Comparison of ENCODE assay signal across 9 cellular contexts in genomic region chr2:108169982-108170625, GRCh38.
A peak's percentile ranks its signal among the peaks of the same experiment; 100 is the strongest.
DNase-seq lines count a peak whose midpoint lies in the region; ATAC-seq and TF ChIP-seq lines count a peak whose summit lies in the region.
"Had no signal": no experiment of that assay in that cellular context is flagged by ENCODE, and none has a peak within 500 bp of the region (broad histone marks: within the 10 kb centered on the region; RNA-seq: fewer than 3 reads in every experiment).

No MANE protein-coding gene starts in this region.

- H3K9me3 ChIP-seq in DOHH2 (ENCODE audit: control insufficient read depth, insufficient read depth, low read length) (no peaks in the 10 kb centered on the region), sigmoid colon (no peaks in the 10 kb centered on the region)

- ATAC-seq in HG03045 (IDR thresholded peaks at IDR 0.05; ENCODE audit: unreplicated experiment): no peak

- no peak overlapping the region for H3K4me3 ChIP-seq in DOHH2 (ENCODE audit: low read length)
- no peak overlapping the region for H3K4me3 ChIP-seq in astrocyte of the spinal cord (ENCODE audit: low read depth, low read length)
- H3K4me3 ChIP-seq in sigmoid colon: no peak overlapping the region

- no peaks in the 10 kb centered on the region for H3K4me1 Mint-ChIP-seq in activated T-helper 2 cell treated with anti-CD3 and anti-CD28 coated beads, Interferon-gamma antibody, Interleukin-2, Interleukin-4, amounts not matched to agents 10 μg/mL and 5 μg/mL and 100 μg/mL, durations not matched to agents 14 hours and 24 hours and 36 hours (ENCODE audit: low read depth)
- H3K4me1 Mint-ChIP-seq: activated naive CD8-positive, alpha-beta T cell treated with anti-CD3 and anti-CD28 coated beads, Interleukin-2, amount 10 ng/mL, durations not matched to agents 7 days and 5 days had no signal

- no peak for TF ChIP-seq POLR2A in sigmoid colon (IDR thresholded peaks at IDR 0.05)

- no peaks in the 10 kb centered on the region for H3K36me3 Mint-ChIP-seq in activated T-helper 2 cell treated with anti-CD3 and anti-CD28 coated beads, Interferon-gamma antibody, Interleukin-2, Interleukin-4, amounts not matched to agents 10 μg/mL and 5 μg/mL and 100 μg/mL, durations not matched to agents 14 hours and 24 hours and 36 hours (ENCODE audit: low read depth)
- H3K36me3 Mint-ChIP-seq: activated naive CD8-positive, alpha-beta T cell treated with anti-CD3 and anti-CD28 coated beads, Interleukin-2, amount 10 ng/mL, durations not matched to agents 7 days and 5 days had no signal

- no peaks in the 10 kb centered on the region for H3K4me1 ChIP-seq in DOHH2 (ENCODE audit: control insufficient read depth, low read length)
- H3K4me1 ChIP-seq in sigmoid colon: no peaks in the 10 kb centered on the region

- H3F3A ChIP-seq in DOHH2 (ENCODE audit: control insufficient read depth, insufficient read depth): no peaks in the 10 kb centered on the region

- no peaks in the 10 kb centered on the region for H3K79me2 ChIP-seq in DOHH2 (ENCODE audit: control insufficient read depth, low read length)

- WGBS in sigmoid colon, 2 donors: 36 to 45% methylated on average over 3 of the region's 3 CpGs

- no peaks in the 10 kb centered on the region for H3K27me3 ChIP-seq in DOHH2 (ENCODE audit: control insufficient read depth, low read length)
- H3K27me3 ChIP-seq in sigmoid colon: no peaks in the 10 kb centered on the region

- DNase-seq in astrocyte of the spinal cord (ENCODE audit: low read depth, low spot score): peak; percentile 36
- DNase-seq in myocyte (ENCODE audit: low read depth): peak; percentile 38
- no peak for DNase-seq in activated T-helper 2 cell treated with anti-CD3 and anti-CD28 coated beads, Interferon-gamma antibody, Interleukin-2, Interleukin-4, amounts not matched to agents 10 μg/mL and 5 μg/mL and 100 μg/mL, durations not matched to agents 14 hours and 24 hours and 36 hours (ENCODE audit: low spot score)
- DNase-seq in GDM1 (lab: John Stamatoyannopoulos, UW): no peak
- DNase-seq in sigmoid colon: no peak
- DNase-seq: activated naive CD8-positive, alpha-beta T cell treated with anti-CD3 and anti-CD28 coated beads, Interleukin-2, amount 10 ng/mL, durations not matched to agents 7 days and 5 days had no signal

- intact Hi-C loops in activated T-helper 2 cell treated with anti-CD3 and anti-CD28 coated beads, Interferon-gamma antibody, Interleukin-2, Interleukin-4, amounts not matched to agents 10 μg/mL and 5 μg/mL and 100 μg/mL, durations not matched to agents 14 hours and 24 hours and 36 hours (cut with micrococcal nuclease): no loop called here
- intact Hi-C loops in sigmoid colon (cut with DNase I): no loop called here

- in situ Hi-C loops in astrocyte of the spinal cord (cut with HindIII; ENCODE audit: low sequenced_read_pairs): no loop called here

- H3K4me3 Mint-ChIP-seq in activated T-helper 2 cell treated with anti-CD3 and anti-CD28 coated beads, Interferon-gamma antibody, Interleukin-2, Interleukin-4, amounts not matched to agents 10 μg/mL and 5 μg/mL and 100 μg/mL, durations not matched to agents 14 hours and 24 hours and 36 hours (ENCODE audit: low read depth): no peak overlapping the region
- H3K4me3 Mint-ChIP-seq: activated naive CD8-positive, alpha-beta T cell treated with anti-CD3 and anti-CD28 coated beads, Interleukin-2, amount 10 ng/mL, durations not matched to agents 7 days and 5 days had no signal

- H3K27ac ChIP-seq in DOHH2 (ENCODE audit: low read depth, low read length): no peak overlapping the region
- no peak overlapping the region for H3K27ac ChIP-seq in sigmoid colon

- no peaks in the 10 kb centered on the region for H4K20me1 ChIP-seq in DOHH2 (ENCODE audit: control insufficient read depth, insufficient read depth, low read depth, low read length)

- no peak overlapping the region for H3K4me2 ChIP-seq in DOHH2 (ENCODE audit: low read length)

- TF ChIP-seq CTCF in DOHH2 (IDR thresholded peaks at IDR 0.05; ENCODE audit: low read depth, low read length, poor library complexity, severe bottlenecking): peak; percentile 62
- TF ChIP-seq CTCF in LNCAP (IDR thresholded peaks at IDR 0.05): peak; percentile 52
- peak; percentile 44 for TF ChIP-seq CTCF in astrocyte of the spinal cord (IDR thresholded peaks at IDR 0.05; ENCODE audit: low read depth, low read length)
- TF ChIP-seq CTCF in sigmoid colon (IDR thresholded peaks at IDR 0.05): peak in 1 of 4 experiments; percentile 31

- H3K36me3 ChIP-seq in DOHH2 (ENCODE audit: control insufficient read depth, low read length) (no peaks in the 10 kb centered on the region), sigmoid colon (no peaks in the 10 kb centered on the region)

- H3K27me3 Mint-ChIP-seq in activated T-helper 2 cell treated with anti-CD3 and anti-CD28 coated beads, Interferon-gamma antibody, Interleukin-2, Interleukin-4, amounts not matched to agents 10 μg/mL and 5 μg/mL and 100 μg/mL, durations not matched to agents 14 hours and 24 hours and 36 hours (ENCODE audit: low read depth): no peaks in the 10 kb centered on the region
- H3K27me3 Mint-ChIP-seq: activated naive CD8-positive, alpha-beta T cell treated with anti-CD3 and anti-CD28 coated beads, Interleukin-2, amount 10 ng/mL, durations not matched to agents 7 days and 5 days had no signal

- no peaks in the 10 kb centered on the region for H3K9me2 ChIP-seq in DOHH2 (replicated peaks; ENCODE audit: control insufficient read depth, low read length)

- no peak for TF ChIP-seq EP300 in sigmoid colon (IDR thresholded peaks at IDR 0.05)

- H3K9me3 Mint-ChIP-seq in activated T-helper 2 cell treated with anti-CD3 and anti-CD28 coated beads, Interferon-gamma antibody, Interleukin-2, Interleukin-4, amounts not matched to agents 10 μg/mL and 5 μg/mL and 100 μg/mL, durations not matched to agents 14 hours and 24 hours and 36 hours: no peaks in the 10 kb centered on the region
- H3K9me3 Mint-ChIP-seq: activated naive CD8-positive, alpha-beta T cell treated with anti-CD3 and anti-CD28 coated beads, Interleukin-2, amount 10 ng/mL, durations not matched to agents 7 days and 5 days had no signal

- no peak overlapping the region for H3K27ac Mint-ChIP-seq in activated T-helper 2 cell treated with anti-CD3 and anti-CD28 coated beads, Interferon-gamma antibody, Interleukin-2, Interleukin-4, amounts not matched to agents 10 μg/mL and 5 μg/mL and 100 μg/mL, durations not matched to agents 14 hours and 24 hours and 36 hours
- H3K27ac Mint-ChIP-seq: activated naive CD8-positive, alpha-beta T cell treated with anti-CD3 and anti-CD28 coated beads, Interleukin-2, amount 10 ng/mL, durations not matched to agents 7 days and 5 days had no signal

Comparison
In these comparisons a context has a peak if more than half of its experiments do, and no peak if none do; other contexts are left out.
1. DNase-seq: peak in astrocyte of the spinal cord (single experiment) and myocyte (single experiment); none in activated T-helper 2 cell treated with anti-CD3 and anti-CD28 coated beads, Interferon-gamma antibody, Interleukin-2, Interleukin-4, amounts not matched to agents 10 μg/mL and 5 μg/mL and 100 μg/mL, durations not matched to agents 14 hours and 24 hours and 36 hours (single experiment), GDM1 (single experiment) and sigmoid colon (single experiment).